9 cellular contexts compared by ENCODE assay signal in genomic region chr15:74788042-74788715, GRCh38. TPM values are rescaled to one million over a fixed set of nuclear protein-coding genes. Genes with fewer than 3 reads are reported as not detected.
DNase-seq lines count a peak whose midpoint lies in the region; ATAC-seq and TF ChIP-seq lines count a peak whose summit lies in the region.
"Had no signal": no experiment of that assay in that cellular context is flagged by ENCODE, and none has a peak within 500 bp of the region (broad histone marks: within the 10 kb centered on the region; RNA-seq: fewer than 3 reads in every experiment).

No MANE protein-coding gene starts in this region.

- peak overlapping the region in 1 of 2 experiments; percentile 14 for H3K18ac ChIP-seq in mesenchymal stem cell (ENCODE audit: low read depth in 1 of 2, low read length in 2 of 2)

- CTCF ChIA-PET in activated CD8-positive, alpha-beta T cell treated with anti-CD3 and anti-CD28 coated beads for 36 hours (lab: Charles Lee) = interaction anchor here (0.9 to 30.3 kb wide), 13 partner anchors 0 to 414 kb away, joined by 3 to 1327 read pairs (median 5); partner anchors contain the start of genes C15orf39, CSK and MPI

- H3K27me3 ChIP-seq in right cardiac atrium (ENCODE audit: control insufficient read depth, insufficient read depth) (no peaks in the 10 kb centered on the region), mesenchymal stem cell (ENCODE audit: control insufficient read depth in 1 of 2, insufficient read depth in 1 of 2, low read length in 2 of 2) (no peaks in the 10 kb centered on the region)

- H3K4me1 ChIP-seq in right cardiac atrium (ENCODE audit: control insufficient read depth, insufficient read depth, low read length) (peaks cover 44% of the 10 kb centered on the region), mesenchymal stem cell (ENCODE audit: control insufficient read depth, insufficient read depth, low read depth, low read length) (peaks cover 83% of the 10 kb centered on the region)

- H2BK15ac ChIP-seq in mesenchymal stem cell (ENCODE audit: low read depth, poor library complexity, severe bottlenecking) = no peak overlapping the region

- peak overlapping the region; percentile 98 for H3K4me3 Mint-ChIP-seq in activated CD8-positive, alpha-beta T cell treated with anti-CD3 and anti-CD28 coated beads for 36 hours

- H3K9me3 ChIP-seq in right cardiac atrium (ENCODE audit: control insufficient read depth, low read length) = no peaks in the 10 kb centered on the region
- H3K9me3 ChIP-seq in mesenchymal stem cell (ENCODE audit: control insufficient read depth, low read length) = no peaks in the 10 kb centered on the region

- H3K9ac ChIP-seq in mesenchymal stem cell (ENCODE audit: low read length) = peak overlapping the region; percentile 60

- H3K27ac Mint-ChIP-seq in activated CD8-positive, alpha-beta T cell treated with anti-CD3 and anti-CD28 coated beads for 36 hours = peak overlapping the region; percentile 98

- H4K8ac ChIP-seq in mesenchymal stem cell (ENCODE audit: low read length) = no peak overlapping the region

- no peak for TF ChIP-seq CTCF in activated CD8-positive, alpha-beta T cell treated with anti-CD3 and anti-CD28 coated beads for 36 hours (IDR thresholded peaks at IDR 0.05)
- no peak for TF ChIP-seq CTCF in GM10266 (IDR thresholded peaks at IDR 0.05; ENCODE audit: control insufficient read depth, insufficient read depth, low read depth, missing control alignments)

- DNase-seq in right cardiac atrium (no peak), Right ventricle myocardium superior (no peak), mesenchymal stem cell (no peak), islet precursor cell (no peak), GM10266 (ENCODE audit: extremely low spot score) (no peak)
- DNase-seq in activated CD8-positive, alpha-beta T cell treated with anti-CD3 and anti-CD28 coated beads for 36 hours = no peak
- no peak for DNase-seq in stimulated activated CD4-positive, alpha-beta T cell treated with anti-CD3 and anti-CD28 coated beads, Interleukin-2, amount 100 ng/mL, for 48 hours

- no peaks in the 10 kb centered on the region for H3K9me3 Mint-ChIP-seq in activated CD8-positive, alpha-beta T cell treated with anti-CD3 and anti-CD28 coated beads for 36 hours

- H4K91ac ChIP-seq in mesenchymal stem cell (ENCODE audit: low read length) = no peak overlapping the region

- no peak overlapping the region for H2BK5ac ChIP-seq in mesenchymal stem cell (ENCODE audit: low read depth, low read length, poor library complexity, severe bottlenecking)

- peak overlapping the region; percentile 27 for H2AK5ac ChIP-seq in mesenchymal stem cell (ENCODE audit: low read length, severe bottlenecking)

- no peak overlapping the region for H2BK12ac ChIP-seq in mesenchymal stem cell (ENCODE audit: low read length in 2 of 2)

- H3K4me1 Mint-ChIP-seq in activated CD8-positive, alpha-beta T cell treated with anti-CD3 and anti-CD28 coated beads for 36 hours (ENCODE audit: low read depth) = peaks cover 60% of the 10 kb centered on the region

- H3K36me3 Mint-ChIP-seq in activated CD8-positive, alpha-beta T cell treated with anti-CD3 and anti-CD28 coated beads for 36 hours (ENCODE audit: low read depth) = peaks cover 74% of the 10 kb centered on the region

- H2AFZ ChIP-seq in mesenchymal stem cell (ENCODE audit: low read depth, low read length) = no peak overlapping the region

- H3K27me3 Mint-ChIP-seq in activated CD8-positive, alpha-beta T cell treated with anti-CD3 and anti-CD28 coated beads for 36 hours = no peaks in the 10 kb centered on the region

- peaks cover 0 to 14% of the 10 kb centered on the region in 2 experiments for H3K36me3 ChIP-seq in mesenchymal stem cell (ENCODE audit: control insufficient read depth in 1 of 2, insufficient read depth in 2 of 2, low read depth in 1 of 2, low read length in 2 of 2)

- H3K4ac ChIP-seq in mesenchymal stem cell (ENCODE audit: low read depth in 1 of 2, low read length in 2 of 2) = peak overlapping the region; percentile 7 to 26

- H3K23ac ChIP-seq in mesenchymal stem cell (ENCODE audit: low read length in 2 of 2) = no peak overlapping the region

- WGBS in right cardiac atrium = 52% methylated on average over 8 of the region's 8 CpGs
- WGBS in mesenchymal stem cell = 83% methylated on average over 5 of the region's 8 CpGs

- no peak overlapping the region for H3K14ac ChIP-seq in mesenchymal stem cell (ENCODE audit: low read length in 2 of 2)

- intact Hi-C loops in right cardiac atrium (cut with DNase I) = loop anchor here in 1 of 4 donors (10.0 kb wide), 1 partner anchor 47 kb away; no protein-coding TSS in a partner anchor
- intact Hi-C loops in Right ventricle myocardium superior (cut with DNase I) = no loop called here
- intact Hi-C loops in activated CD8-positive, alpha-beta T cell treated with anti-CD3 and anti-CD28 coated beads for 36 hours (cut with micrococcal nuclease) = loop anchor here (5.0 kb wide), 1 partner anchor 386 kb away; no protein-coding TSS in a partner anchor

- no peak overlapping the region for H3K4me3 ChIP-seq in right cardiac atrium (ENCODE audit: low read length)
- no peak overlapping the region for H3K4me3 ChIP-seq in mesenchymal stem cell (ENCODE audit: insufficient read depth in 1 of 2, low read depth in 1 of 2, low read length in 2 of 2)

- ATAC-seq in right cardiac atrium (no peak), Right ventricle myocardium superior (ENCODE audit: poor library complexity) (no peak), GM18858 (IDR thresholded peaks at IDR 0.05; ENCODE audit: unreplicated experiment) (no peak)
- ATAC-seq in activated CD8-positive, alpha-beta T cell treated with anti-CD3 and anti-CD28 coated beads for 36 hours = no peak

- POLR2A ChIA-PET in activated CD8-positive, alpha-beta T cell treated with anti-CD3 and anti-CD28 coated beads for 36 hours (lab: Charles Lee) = interaction anchor here (1.0 to 21.2 kb wide), 9 partner anchors 3 to 246 kb away, joined by 3 to 410 read pairs (median 5); partner anchors contain the start of gene CSK

- H3K79me1 ChIP-seq in mesenchymal stem cell (replicated peaks; ENCODE audit: low read length, poor library complexity, severe bottlenecking) = peaks cover 20% of the 10 kb centered on the region

- H3K4me2 ChIP-seq in mesenchymal stem cell (ENCODE audit: low read length, poor library complexity, severe bottlenecking) = no peak overlapping the region

- H3K27ac ChIP-seq in right cardiac atrium (ENCODE audit: low read length) (peak overlapping the region; percentile 85), mesenchymal stem cell (ENCODE audit: low read length, poor library complexity, severe bottlenecking) (no peak overlapping the region)

- H2BK120ac ChIP-seq in mesenchymal stem cell (ENCODE audit: low read depth, low read length) = no peak overlapping the region

RNA-seq across cellular contexts. Expression of gene CSK, which starts 6.3 kb away (rescaled TPM):
- total RNA-seq in right cardiac atrium (10 to 100 TPM; 52.9 to 68.3 (median 60.9) TPM), Right ventricle myocardium superior (45.5 TPM)
- polyA plus RNA-seq in right cardiac atrium = 44.3 TPM
- total RNA-seq in activated CD8-positive, alpha-beta T cell treated with anti-CD3 and anti-CD28 coated beads for 36 hours = 100 to 1,000 TPM; 254 to 260 TPM
- polyA plus RNA-seq in mesenchymal stem cell (2013, experiment 1 of 2) = 35.8 TPM
- 38.5 TPM for polyA plus RNA-seq in mesenchymal stem cell (2013, experiment 2 of 2)

RNA-seq across cellular contexts. Expression of gene LMAN1L, which starts 24.5 kb away (rescaled TPM):
- total RNA-seq in right cardiac atrium (100 to 1,000 TPM in 3 of 4 donors, 10 to 100 TPM in 1; 66.2 to 216 (median 131) TPM), Right ventricle myocardium superior (20.6 TPM)
- polyA plus RNA-seq in right cardiac atrium = 84.7 TPM
- under 1 TPM in 1 of 2 experiments, not detected in 1; 0.11 TPM for total RNA-seq in activated CD8-positive, alpha-beta T cell treated with anti-CD3 and anti-CD28 coated beads for 36 hours
- not detected for polyA plus RNA-seq in mesenchymal stem cell (2013, experiment 1 of 2)
- not detected for polyA plus RNA-seq in mesenchymal stem cell (2013, experiment 2 of 2)

RNA-seq across cellular contexts. Expression of gene CPLX3, which starts 38.2 kb away (rescaled TPM):
- total RNA-seq in right cardiac atrium (10 to 100 TPM; 13.0 to 31.0 (median 20.9) TPM), Right ventricle myocardium superior (3.6 TPM)
- 13.3 TPM for polyA plus RNA-seq in right cardiac atrium
- total RNA-seq in activated CD8-positive, alpha-beta T cell treated with anti-CD3 and anti-CD28 coated beads for 36 hours = under 1 TPM in 1 of 2 experiments, not detected in 1; 0.11 TPM
- not detected for polyA plus RNA-seq in mesenchymal stem cell (2013, experiment 1 of 2)
- polyA plus RNA-seq in mesenchymal stem cell (2013, experiment 2 of 2) = not detected
- total RNA-seq: LHCN-M2 had no signal

RNA-seq across cellular contexts. Expression of gene CYP1A2, which starts 39.5 kb away (rescaled TPM):
- total RNA-seq in right cardiac atrium = not detected
- polyA plus RNA-seq in right cardiac atrium = 0.07 TPM
- not detected for total RNA-seq in Right ventricle myocardium superior
- total RNA-seq in activated CD8-positive, alpha-beta T cell treated with anti-CD3 and anti-CD28 coated beads for 36 hours = not detected
- not detected for polyA plus RNA-seq in mesenchymal stem cell (2013, experiment 1 of 2)
- polyA plus RNA-seq in mesenchymal stem cell (2013, experiment 2 of 2) = not detected
- total RNA-seq: LHCN-M2 had no signal

RNA-seq across cellular contexts. Expression of gene ULK3, which starts 54.8 kb away (rescaled TPM):
- 10 to 100 TPM; 34.9 to 49.3 (median 45.9) TPM for total RNA-seq in right cardiac atrium
- polyA plus RNA-seq in right cardiac atrium = 35.0 TPM
- total RNA-seq in Right ventricle myocardium superior = 35.8 TPM
- total RNA-seq in activated CD8-positive, alpha-beta T cell treated with anti-CD3 and anti-CD28 coated beads for 36 hours = 10 to 100 TPM; 45.9 to 49.3 TPM
- polyA plus RNA-seq in mesenchymal stem cell (2013, experiment 1 of 2) = 15.0 TPM
- 14.2 TPM for polyA plus RNA-seq in mesenchymal stem cell (2013, experiment 2 of 2)

Comparison
In these comparisons a context has a peak if more than half of its experiments do, and no peak if none do; other contexts are left out.
1. RNA of gene LMAN1L, which starts 24.5 kb away (total RNA-seq): 66.2 to 216 TPM in right cardiac atrium and 20.6 TPM in Right ventricle myocardium superior (single experiment); 0.11 TPM in activated CD8-positive, alpha-beta T cell treated with anti-CD3 and anti-CD28 coated beads for 36 hours; every median in the first group is over 10 times any median in the second.